ENCODE assay signal across 8 cellular contexts in the genomic region with DNA sequence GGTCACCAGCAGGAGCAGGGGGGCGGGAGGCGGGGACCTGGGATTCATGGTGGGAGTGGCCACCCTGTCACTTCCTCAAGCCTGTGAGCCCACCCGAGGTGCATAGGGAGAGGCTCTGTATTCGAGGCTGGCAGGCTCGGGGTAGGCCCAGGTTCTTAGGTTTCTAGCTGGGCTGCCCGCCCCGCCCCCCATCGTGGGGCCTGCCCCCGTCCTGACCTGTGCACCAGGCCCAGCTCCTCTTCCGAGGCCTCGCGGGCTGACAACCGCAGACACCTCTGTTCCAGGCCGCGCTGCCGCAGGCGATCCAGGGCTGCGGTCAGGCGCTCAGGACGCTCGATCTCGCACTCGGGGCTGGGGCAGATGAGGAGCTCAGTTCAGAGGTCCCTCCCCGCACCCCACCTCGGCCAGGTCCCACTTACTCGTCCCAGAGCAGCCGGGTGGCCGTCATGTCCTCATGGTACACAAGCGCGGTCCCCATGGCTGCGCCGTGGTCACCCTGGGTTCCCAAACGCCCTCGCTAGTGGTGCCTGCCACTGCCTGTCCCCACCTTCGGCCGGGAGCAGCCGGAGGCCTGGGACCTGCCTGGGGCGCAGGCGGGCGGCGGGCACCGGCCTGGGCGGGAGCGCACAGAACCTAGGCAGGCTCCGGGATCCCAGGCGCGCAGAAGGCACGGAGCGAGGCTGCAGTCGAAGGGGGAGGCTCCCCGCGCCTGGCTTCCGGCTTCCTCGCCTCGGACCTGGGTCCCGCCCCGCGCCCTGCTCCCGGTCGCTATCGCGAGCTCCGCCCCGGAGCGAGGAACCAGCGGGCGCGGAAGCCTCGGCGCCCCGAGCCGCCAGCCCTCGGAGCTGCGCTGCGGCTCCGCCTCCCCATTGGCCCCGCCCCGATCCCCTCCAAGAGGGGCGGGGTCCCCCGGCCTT.
DNase-seq lines count a peak whose midpoint lies in the region; ATAC-seq lines count a peak whose summit lies in the region.

A gene with protein sequence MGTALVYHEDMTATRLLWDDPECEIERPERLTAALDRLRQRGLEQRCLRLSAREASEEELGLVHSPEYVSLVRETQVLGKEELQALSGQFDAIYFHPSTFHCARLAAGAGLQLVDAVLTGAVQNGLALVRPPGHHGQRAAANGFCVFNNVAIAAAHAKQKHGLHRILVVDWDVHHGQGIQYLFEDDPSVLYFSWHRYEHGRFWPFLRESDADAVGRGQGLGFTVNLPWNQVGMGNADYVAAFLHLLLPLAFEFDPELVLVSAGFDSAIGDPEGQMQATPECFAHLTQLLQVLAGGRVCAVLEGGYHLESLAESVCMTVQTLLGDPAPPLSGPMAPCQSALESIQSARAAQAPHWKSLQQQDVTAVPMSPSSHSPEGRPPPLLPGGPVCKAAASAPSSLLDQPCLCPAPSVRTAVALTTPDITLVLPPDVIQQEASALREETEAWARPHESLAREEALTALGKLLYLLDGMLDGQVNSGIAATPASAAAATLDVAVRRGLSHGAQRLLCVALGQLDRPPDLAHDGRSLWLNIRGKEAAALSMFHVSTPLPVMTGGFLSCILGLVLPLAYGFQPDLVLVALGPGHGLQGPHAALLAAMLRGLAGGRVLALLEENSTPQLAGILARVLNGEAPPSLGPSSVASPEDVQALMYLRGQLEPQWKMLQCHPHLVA (minus strand): TSS at position 711 of the 917 bp plus-strand sequence. CDS start 233 bp downstream, at position 478.

- peak within 1 kb of the TSS; percentile 36 for H3K4me3 ChIP-seq in mucosa of stomach (ENCODE audit: low read length)

- H3K9me3 ChIP-seq in mucosa of stomach (ENCODE audit: control insufficient read depth, low read length): no peaks in the 10 kb centered on the region

- peak within 1 kb of the TSS; percentile 56 for H3K9ac ChIP-seq in mucosa of stomach (ENCODE audit: low read length)

- peak; percentile 74 for DNase-seq in NCI-H1436 (lab: John Stamatoyannopoulos, UW)
- DNase-seq in NCI-H1436 treated with DMSO at 0.1 percent for 48 hours (lab: John Stamatoyannopoulos, UW): no peak
- peak; percentile 79 for DNase-seq in NOMO-1 treated with DMSO at 0.1 percent for 48 hours (lab: John Stamatoyannopoulos, UW; ENCODE audit: unreplicated experiment)
- peak; percentile 77 for DNase-seq in activated CD8-positive, alpha-beta memory T cell treated with anti-CD3 and anti-CD28 coated beads, Interleukin-2, amount 50 U/mL, for 4 hours
- DNase-seq in epidermal melanocyte (ENCODE audit: insufficient read length, low spot score): peak; percentile 81
- peak; percentile 71 to 78 for DNase-seq in stimulated activated CD8-positive, alpha-beta memory T cell treated with anti-CD3 and anti-CD28 coated beads, Interleukin-7, amount 100 ng/mL, for 48 hours (ENCODE audit: extremely low read depth in 1 of 2, low read depth in 1 of 2)

- peaks cover 44% of the 10 kb centered on the region for H3K4me1 ChIP-seq in mucosa of stomach (ENCODE audit: control insufficient read depth, insufficient read depth, low read length)

- peaks cover 9% of the 10 kb centered on the region for H3K36me3 ChIP-seq in mucosa of stomach (ENCODE audit: control insufficient read depth, insufficient read depth, low read length)

- ATAC-seq in HG03039 (IDR thresholded peaks at IDR 0.05; ENCODE audit: unreplicated experiment): peak; percentile 47

- H3K27me3 ChIP-seq in mucosa of stomach (ENCODE audit: control insufficient read depth, insufficient read depth, low read length): no peaks in the 10 kb centered on the region
